ENCODE assay signal across 1 cellular context in the genomic region with DNA sequence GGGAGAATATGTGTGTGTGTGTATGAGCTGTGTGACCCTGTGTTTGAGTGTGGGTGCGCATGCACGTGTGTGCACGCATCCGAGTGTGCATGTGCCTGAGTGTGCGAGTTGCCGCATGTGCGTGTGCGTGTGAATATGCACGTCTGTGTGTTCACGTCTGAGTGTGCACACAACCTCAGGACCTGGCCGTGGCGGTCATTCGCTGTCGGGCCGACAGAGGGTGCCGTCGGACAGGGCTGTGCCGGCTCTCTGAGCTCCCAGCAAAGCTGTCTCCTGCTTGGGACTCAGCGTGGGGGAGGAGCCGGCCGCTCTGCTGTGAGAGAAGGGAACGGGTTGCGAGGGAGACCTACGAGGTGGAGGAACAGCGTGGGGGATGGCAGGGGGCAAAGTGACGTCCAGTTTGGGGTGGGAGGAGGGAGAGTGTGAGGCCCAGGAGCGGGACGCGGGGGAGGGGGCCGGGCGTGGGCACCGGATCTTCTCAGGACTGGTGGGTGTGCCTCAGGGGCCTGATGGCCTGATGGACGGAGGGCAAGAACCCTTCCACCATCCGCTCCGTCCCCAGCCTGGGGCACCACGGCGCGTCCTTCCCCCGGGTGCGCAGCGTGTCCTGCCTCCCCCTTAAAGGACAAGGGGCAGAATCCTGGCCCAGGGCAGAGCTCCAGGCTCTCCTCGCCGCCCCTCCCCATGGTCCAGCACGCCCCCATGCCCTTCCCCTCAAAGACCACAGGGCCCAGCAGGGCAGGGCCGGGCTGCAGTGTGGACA.
TF ChIP-seq lines count a peak whose summit lies in the region.

No MANE protein-coding gene starts in this region.

TF ChIP-seq in HepG2, 621 proteins besides CTCF, POLR2A, EP300 and RAD21 (continued from another document and continues in another):
- TF ChIP-seq, protein P1, sequence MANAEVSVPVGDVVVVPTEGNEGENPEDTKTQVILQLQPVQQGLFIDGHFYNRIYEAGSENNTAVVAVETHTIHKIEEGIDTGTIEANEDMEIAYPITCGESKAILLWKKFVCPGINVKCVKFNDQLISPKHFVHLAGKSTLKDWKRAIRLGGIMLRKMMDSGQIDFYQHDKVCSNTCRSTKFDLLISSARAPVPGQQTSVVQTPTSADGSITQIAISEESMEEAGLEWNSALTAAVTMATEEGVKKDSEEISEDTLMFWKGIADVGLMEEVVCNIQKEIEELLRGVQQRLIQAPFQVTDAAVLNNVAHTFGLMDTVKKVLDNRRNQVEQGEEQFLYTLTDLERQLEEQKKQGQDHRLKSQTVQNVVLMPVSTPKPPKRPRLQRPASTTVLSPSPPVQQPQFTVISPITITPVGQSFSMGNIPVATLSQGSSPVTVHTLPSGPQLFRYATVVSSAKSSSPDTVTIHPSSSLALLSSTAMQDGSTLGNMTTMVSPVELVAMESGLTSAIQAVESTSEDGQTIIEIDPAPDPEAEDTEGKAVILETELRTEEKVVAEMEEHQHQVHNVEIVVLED (CRISPR knock-in tag; IDR thresholded peaks at IDR 0.05; ENCODE audit: borderline replicate concordance): peak; percentile 53; the same call in 1 of the 2 replicates
- TF ChIP-seq ARNT (IDR thresholded peaks at IDR 0.05) (no peak), ZNF296 (CRISPR knock-in tag; conservative IDR thresholded peaks at IDR 0.05) (no peak), RBFOX2 (IDR thresholded peaks at IDR 0.05; ENCODE audit: low read depth, low read length) (0 out of 2 replicates have a peak, but pooled peaks have one; percentile 25), HNRNPK (IDR thresholded peaks at IDR 0.05; ENCODE audit: low read depth, low read length, poor library complexity, severe bottlenecking) (peak; percentile 48), JUN (CRISPR knock-in tag; IDR thresholded peaks at IDR 0.05) (no peak), MEIS1 (CRISPR knock-in tag; IDR thresholded peaks at IDR 0.05; ENCODE audit: borderline replicate concordance) (peak; percentile 27; the same call in 1 of the 2 replicates), ZNF775 (CRISPR knock-in tag; IDR thresholded peaks at IDR 0.05; ENCODE audit: borderline replicate concordance) (no peak), MTF2 (CRISPR knock-in tag; IDR thresholded peaks at IDR 0.05; ENCODE audit: borderline replicate concordance) (peak; percentile 99), PTBP1 (IDR thresholded peaks at IDR 0.05; ENCODE audit: low read depth, low read length, poor library complexity, severe bottlenecking) (peak; percentile 88), GATAD1 (CRISPR knock-in tag; IDR thresholded peaks at IDR 0.05) (peak; percentile 56), BCL6 (CRISPR knock-in tag; IDR thresholded peaks at IDR 0.05) (peak; percentile 46), ATRX (CRISPR knock-in tag; IDR thresholded peaks at IDR 0.05; ENCODE audit: borderline replicate concordance) (no peak), ZNF207 (IDR thresholded peaks at IDR 0.05; ENCODE audit: borderline replicate concordance) (no peak), TGIF2 (CRISPR knock-in tag; IDR thresholded peaks at IDR 0.05) (no peak), NFKB2 (CRISPR knock-in tag; IDR thresholded peaks at IDR 0.05; ENCODE audit: borderline replicate concordance) (peak; percentile 79; the same call in 1 of the 2 replicates), ZNF563 (CRISPR knock-in tag; IDR thresholded peaks at IDR 0.05) (no peak; the same call in 1 of the 2 replicates), CBX5 (CRISPR knock-in tag; IDR thresholded peaks at IDR 0.05; ENCODE audit: borderline replicate concordance) (peak; percentile 85; the same call in 1 of the 2 replicates), RORA (CRISPR knock-in tag; IDR thresholded peaks at IDR 0.05) (no peak), KLF6 (CRISPR knock-in tag; IDR thresholded peaks at IDR 0.05) (peak; percentile 2; the same call in 1 of the 2 replicates), CEBPB (IDR thresholded peaks at IDR 0.05; ENCODE audit: borderline replicate concordance, low read depth, low read length) (no peak), FOXC1 (CRISPR knock-in tag; IDR thresholded peaks at IDR 0.05; ENCODE audit: borderline replicate concordance) (peak; percentile 67; the same call in 1 of the 2 replicates), GABPB1 (CRISPR knock-in tag; IDR thresholded peaks at IDR 0.05) (peak; percentile 70), SPEN (CRISPR knock-in tag; IDR thresholded peaks at IDR 0.05; ENCODE audit: low read depth) (peak; percentile 96), GZF1 (CRISPR knock-in tag; IDR thresholded peaks at IDR 0.05) (no peak), YEATS2 (CRISPR knock-in tag; IDR thresholded peaks at IDR 0.05; ENCODE audit: borderline replicate concordance) (peak; percentile 53; the same call in 1 of the 2 replicates), ZNF598 (CRISPR knock-in tag; IDR thresholded peaks at IDR 0.05; ENCODE audit: borderline replicate concordance) (peak; percentile 66; the same call in 1 of the 2 replicates), CBX2 (IDR thresholded peaks at IDR 0.05; ENCODE audit: low read depth, low read length) (no peak), CBX2 (CRISPR knock-in tag; IDR thresholded peaks at IDR 0.05; ENCODE audit: low read depth) (peak; percentile 82; the same call in 1 of the 2 replicates), ZNF768 (CRISPR knock-in tag; IDR thresholded peaks at IDR 0.05) (peak; percentile 77), FOXA1 (IDR thresholded peaks at IDR 0.05) (no peak), FOXA1 (CRISPR knock-in tag; IDR thresholded peaks at IDR 0.05) (peak; percentile 63), ETV6 (CRISPR knock-in tag; conservative IDR thresholded peaks at IDR 0.05) (peak; percentile 60; the same call in 1 of the 2 replicates), ERF (CRISPR knock-in tag; IDR thresholded peaks at IDR 0.05) (peak; percentile 72; the same call in 1 of the 2 replicates), HDAC2 (CRISPR knock-in tag; IDR thresholded peaks at IDR 0.05) (peak; percentile 84), MXI1 (IDR thresholded peaks at IDR 0.05; ENCODE audit: borderline replicate concordance, low read depth, low read length) (peak; percentile 71; the same call in 2 of the 3 replicates), GTF2F1 (IDR thresholded peaks at IDR 0.05; ENCODE audit: low read length) (no peak), SALL1 (CRISPR knock-in tag; IDR thresholded peaks at IDR 0.05) (peak; percentile 85), KAT7 (CRISPR knock-in tag; IDR thresholded peaks at IDR 0.05; ENCODE audit: borderline replicate concordance) (no peak; the same call in 1 of the 2 replicates)
- TF ChIP-seq, protein P2, sequence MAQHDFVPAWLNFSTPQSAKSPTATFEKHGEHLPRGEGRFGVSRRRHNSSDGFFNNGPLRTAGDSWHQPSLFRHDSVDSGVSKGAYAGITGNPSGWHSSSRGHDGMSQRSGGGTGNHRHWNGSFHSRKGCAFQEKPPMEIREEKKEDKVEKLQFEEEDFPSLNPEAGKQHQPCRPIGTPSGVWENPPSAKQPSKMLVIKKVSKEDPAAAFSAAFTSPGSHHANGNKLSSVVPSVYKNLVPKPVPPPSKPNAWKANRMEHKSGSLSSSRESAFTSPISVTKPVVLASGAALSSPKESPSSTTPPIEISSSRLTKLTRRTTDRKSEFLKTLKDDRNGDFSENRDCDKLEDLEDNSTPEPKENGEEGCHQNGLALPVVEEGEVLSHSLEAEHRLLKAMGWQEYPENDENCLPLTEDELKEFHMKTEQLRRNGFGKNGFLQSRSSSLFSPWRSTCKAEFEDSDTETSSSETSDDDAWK (CRISPR knock-in tag; IDR thresholded peaks at IDR 0.05): no peak
- TF ChIP-seq, protein P3, sequence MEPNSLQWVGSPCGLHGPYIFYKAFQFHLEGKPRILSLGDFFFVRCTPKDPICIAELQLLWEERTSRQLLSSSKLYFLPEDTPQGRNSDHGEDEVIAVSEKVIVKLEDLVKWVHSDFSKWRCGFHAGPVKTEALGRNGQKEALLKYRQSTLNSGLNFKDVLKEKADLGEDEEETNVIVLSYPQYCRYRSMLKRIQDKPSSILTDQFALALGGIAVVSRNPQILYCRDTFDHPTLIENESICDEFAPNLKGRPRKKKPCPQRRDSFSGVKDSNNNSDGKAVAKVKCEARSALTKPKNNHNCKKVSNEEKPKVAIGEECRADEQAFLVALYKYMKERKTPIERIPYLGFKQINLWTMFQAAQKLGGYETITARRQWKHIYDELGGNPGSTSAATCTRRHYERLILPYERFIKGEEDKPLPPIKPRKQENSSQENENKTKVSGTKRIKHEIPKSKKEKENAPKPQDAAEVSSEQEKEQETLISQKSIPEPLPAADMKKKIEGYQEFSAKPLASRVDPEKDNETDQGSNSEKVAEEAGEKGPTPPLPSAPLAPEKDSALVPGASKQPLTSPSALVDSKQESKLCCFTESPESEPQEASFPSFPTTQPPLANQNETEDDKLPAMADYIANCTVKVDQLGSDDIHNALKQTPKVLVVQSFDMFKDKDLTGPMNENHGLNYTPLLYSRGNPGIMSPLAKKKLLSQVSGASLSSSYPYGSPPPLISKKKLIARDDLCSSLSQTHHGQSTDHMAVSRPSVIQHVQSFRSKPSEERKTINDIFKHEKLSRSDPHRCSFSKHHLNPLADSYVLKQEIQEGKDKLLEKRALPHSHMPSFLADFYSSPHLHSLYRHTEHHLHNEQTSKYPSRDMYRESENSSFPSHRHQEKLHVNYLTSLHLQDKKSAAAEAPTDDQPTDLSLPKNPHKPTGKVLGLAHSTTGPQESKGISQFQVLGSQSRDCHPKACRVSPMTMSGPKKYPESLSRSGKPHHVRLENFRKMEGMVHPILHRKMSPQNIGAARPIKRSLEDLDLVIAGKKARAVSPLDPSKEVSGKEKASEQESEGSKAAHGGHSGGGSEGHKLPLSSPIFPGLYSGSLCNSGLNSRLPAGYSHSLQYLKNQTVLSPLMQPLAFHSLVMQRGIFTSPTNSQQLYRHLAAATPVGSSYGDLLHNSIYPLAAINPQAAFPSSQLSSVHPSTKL (CRISPR knock-in tag; IDR thresholded peaks at IDR 0.05): peak; percentile 45
- TF ChIP-seq, protein P4, sequence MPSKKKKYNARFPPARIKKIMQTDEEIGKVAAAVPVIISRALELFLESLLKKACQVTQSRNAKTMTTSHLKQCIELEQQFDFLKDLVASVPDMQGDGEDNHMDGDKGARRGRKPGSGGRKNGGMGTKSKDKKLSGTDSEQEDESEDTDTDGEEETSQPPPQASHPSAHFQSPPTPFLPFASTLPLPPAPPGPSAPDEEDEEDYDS (CRISPR knock-in tag; IDR thresholded peaks at IDR 0.05): peak; percentile 45; the same call in 1 of the 2 replicates
- TF ChIP-seq, protein P5, sequence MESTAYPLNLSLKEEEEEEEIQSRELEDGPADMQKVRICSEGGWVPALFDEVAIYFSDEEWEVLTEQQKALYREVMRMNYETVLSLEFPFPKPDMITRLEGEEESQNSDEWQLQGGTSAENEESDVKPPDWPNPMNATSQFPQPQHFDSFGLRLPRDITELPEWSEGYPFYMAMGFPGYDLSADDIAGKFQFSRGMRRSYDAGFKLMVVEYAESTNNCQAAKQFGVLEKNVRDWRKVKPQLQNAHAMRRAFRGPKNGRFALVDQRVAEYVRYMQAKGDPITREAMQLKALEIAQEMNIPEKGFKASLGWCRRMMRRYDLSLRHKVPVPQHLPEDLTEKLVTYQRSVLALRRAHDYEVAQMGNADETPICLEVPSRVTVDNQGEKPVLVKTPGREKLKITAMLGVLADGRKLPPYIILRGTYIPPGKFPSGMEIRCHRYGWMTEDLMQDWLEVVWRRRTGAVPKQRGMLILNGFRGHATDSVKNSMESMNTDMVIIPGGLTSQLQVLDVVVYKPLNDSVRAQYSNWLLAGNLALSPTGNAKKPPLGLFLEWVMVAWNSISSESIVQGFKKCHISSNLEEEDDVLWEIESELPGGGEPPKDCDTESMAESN (CRISPR knock-in tag; conservative IDR thresholded peaks at IDR 0.05): peak; percentile 42; the same call in 1 of the 2 replicates
- TF ChIP-seq, protein P6, sequence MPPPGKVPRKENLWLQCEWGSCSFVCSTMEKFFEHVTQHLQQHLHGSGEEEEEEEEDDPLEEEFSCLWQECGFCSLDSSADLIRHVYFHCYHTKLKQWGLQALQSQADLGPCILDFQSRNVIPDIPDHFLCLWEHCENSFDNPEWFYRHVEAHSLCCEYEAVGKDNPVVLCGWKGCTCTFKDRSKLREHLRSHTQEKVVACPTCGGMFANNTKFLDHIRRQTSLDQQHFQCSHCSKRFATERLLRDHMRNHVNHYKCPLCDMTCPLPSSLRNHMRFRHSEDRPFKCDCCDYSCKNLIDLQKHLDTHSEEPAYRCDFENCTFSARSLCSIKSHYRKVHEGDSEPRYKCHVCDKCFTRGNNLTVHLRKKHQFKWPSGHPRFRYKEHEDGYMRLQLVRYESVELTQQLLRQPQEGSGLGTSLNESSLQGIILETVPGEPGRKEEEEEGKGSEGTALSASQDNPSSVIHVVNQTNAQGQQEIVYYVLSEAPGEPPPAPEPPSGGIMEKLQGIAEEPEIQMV (CRISPR knock-in tag; IDR thresholded peaks at IDR 0.05; ENCODE audit: low read depth): no peak
- TF ChIP-seq, protein P7, sequence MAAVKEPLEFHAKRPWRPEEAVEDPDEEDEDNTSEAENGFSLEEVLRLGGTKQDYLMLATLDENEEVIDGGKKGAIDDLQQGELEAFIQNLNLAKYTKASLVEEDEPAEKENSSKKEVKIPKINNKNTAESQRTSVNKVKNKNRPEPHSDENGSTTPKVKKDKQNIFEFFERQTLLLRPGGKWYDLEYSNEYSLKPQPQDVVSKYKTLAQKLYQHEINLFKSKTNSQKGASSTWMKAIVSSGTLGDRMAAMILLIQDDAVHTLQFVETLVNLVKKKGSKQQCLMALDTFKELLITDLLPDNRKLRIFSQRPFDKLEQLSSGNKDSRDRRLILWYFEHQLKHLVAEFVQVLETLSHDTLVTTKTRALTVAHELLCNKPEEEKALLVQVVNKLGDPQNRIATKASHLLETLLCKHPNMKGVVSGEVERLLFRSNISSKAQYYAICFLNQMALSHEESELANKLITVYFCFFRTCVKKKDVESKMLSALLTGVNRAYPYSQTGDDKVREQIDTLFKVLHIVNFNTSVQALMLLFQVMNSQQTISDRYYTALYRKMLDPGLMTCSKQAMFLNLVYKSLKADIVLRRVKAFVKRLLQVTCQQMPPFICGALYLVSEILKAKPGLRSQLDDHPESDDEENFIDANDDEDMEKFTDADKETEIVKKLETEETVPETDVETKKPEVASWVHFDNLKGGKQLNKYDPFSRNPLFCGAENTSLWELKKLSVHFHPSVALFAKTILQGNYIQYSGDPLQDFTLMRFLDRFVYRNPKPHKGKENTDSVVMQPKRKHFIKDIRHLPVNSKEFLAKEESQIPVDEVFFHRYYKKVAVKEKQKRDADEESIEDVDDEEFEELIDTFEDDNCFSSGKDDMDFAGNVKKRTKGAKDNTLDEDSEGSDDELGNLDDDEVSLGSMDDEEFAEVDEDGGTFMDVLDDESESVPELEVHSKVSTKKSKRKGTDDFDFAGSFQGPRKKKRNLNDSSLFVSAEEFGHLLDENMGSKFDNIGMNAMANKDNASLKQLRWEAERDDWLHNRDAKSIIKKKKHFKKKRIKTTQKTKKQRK (IDR thresholded peaks at IDR 0.05; ENCODE audit: low read length): no peak
- TF ChIP-seq, protein P8, sequence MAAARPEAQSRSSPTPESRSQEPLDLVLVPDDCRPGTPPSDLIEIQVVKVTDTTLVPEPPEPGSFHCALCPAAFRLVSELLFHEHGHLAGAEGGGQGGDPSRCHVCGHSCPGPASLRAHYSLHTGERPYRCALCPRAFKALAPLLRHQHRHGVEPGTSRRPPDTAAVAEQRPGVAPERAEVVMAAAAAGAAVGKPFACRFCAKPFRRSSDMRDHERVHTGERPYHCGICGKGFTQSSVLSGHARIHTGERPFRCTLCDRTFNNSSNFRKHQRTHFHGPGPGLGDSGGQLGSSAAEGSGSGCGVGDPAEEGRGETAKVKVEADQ (CRISPR knock-in tag; IDR thresholded peaks at IDR 0.05; ENCODE audit: borderline replicate concordance): 0 out of 2 replicates have a peak, but pooled peaks have one; percentile 56
- TF ChIP-seq, protein P9, sequence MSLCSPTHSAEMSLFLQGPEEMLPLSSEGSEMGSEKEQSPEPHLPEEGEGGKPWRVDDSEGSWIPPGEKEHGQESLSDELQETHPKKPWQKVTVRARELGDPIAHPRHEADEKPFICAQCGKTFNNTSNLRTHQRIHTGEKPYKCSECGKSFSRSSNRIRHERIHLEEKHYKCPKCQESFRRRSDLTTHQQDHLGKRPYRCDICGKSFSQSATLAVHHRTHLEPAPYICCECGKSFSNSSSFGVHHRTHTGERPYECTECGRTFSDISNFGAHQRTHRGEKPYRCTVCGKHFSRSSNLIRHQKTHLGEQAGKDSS (CRISPR knock-in tag; IDR thresholded peaks at IDR 0.05; ENCODE audit: borderline replicate concordance, low read depth): 0 out of 2 replicates have a peak, but pooled peaks have one; percentile 92
